In genomic region chr12:32106517-32107366, GRCh38 we compare ENCODE assay signal across 1 cellular context.
TF ChIP-seq lines count a peak whose summit lies in the region.

Gene BICD1 (plus strand): TSS chr12:32106847. CDS start chr12:32107332, 485 bp downstream.

TF ChIP-seq in HepG2, 621 proteins besides CTCF, POLR2A, EP300 and RAD21 (continued from another document and continues in another):
- 0 out of 2 replicates have a peak, but pooled peaks have one; percentile 35 for TF ChIP-seq ZHX2 (IDR thresholded peaks at IDR 0.05; ENCODE audit: low read depth)
- TF ChIP-seq ZHX2 (CRISPR knock-in tag; IDR thresholded peaks at IDR 0.05; ENCODE audit: borderline replicate concordance), result no peak; the same call in 1 of the 2 replicates
- TF ChIP-seq ZNF124 (CRISPR knock-in tag; IDR thresholded peaks at IDR 0.05), result 0 out of 2 replicates have a peak, but pooled peaks have one; percentile 39
- TF ChIP-seq MXD4 (CRISPR knock-in tag; IDR thresholded peaks at IDR 0.05), result peak; percentile 83
- no peak for TF ChIP-seq KIAA2018 (CRISPR knock-in tag; IDR thresholded peaks at IDR 0.05; ENCODE audit: borderline replicate concordance)
- no peak for TF ChIP-seq RBM22 (optimal IDR thresholded peaks at IDR 0.05; ENCODE audit: low read length)
- no peak for TF ChIP-seq ZNF317 (CRISPR knock-in tag; IDR thresholded peaks at IDR 0.05)
- TF ChIP-seq TRAFD1 (CRISPR knock-in tag; IDR thresholded peaks at IDR 0.05; ENCODE audit: borderline replicate concordance), result no peak
- peak; percentile 95 for TF ChIP-seq UBTF (CRISPR knock-in tag; IDR thresholded peaks at IDR 0.05)
- TF ChIP-seq MAZ (IDR thresholded peaks at IDR 0.05; ENCODE audit: borderline replicate concordance, low read depth, low read length), result peak; percentile 76; the same call in 1 of the 2 replicates
- TF ChIP-seq MAZ (CRISPR knock-in tag; IDR thresholded peaks at IDR 0.05; ENCODE audit: low read depth), result peak; percentile 85
- no peak for TF ChIP-seq ZNF326 (CRISPR knock-in tag; IDR thresholded peaks at IDR 0.05; ENCODE audit: borderline replicate concordance)
- no peak; the same call in 1 of the 2 replicates for TF ChIP-seq ZNF513 (CRISPR knock-in tag; conservative IDR thresholded peaks at IDR 0.05)
- peak; percentile 36; the same call in 1 of the 3 replicates for TF ChIP-seq MXI1 (IDR thresholded peaks at IDR 0.05; ENCODE audit: borderline replicate concordance, low read depth, low read length)
- no peak for TF ChIP-seq FOXK1 (CRISPR knock-in tag; IDR thresholded peaks at IDR 0.05; ENCODE audit: borderline replicate concordance, low read depth)
- no peak for TF ChIP-seq ZC3H4 (CRISPR knock-in tag; IDR thresholded peaks at IDR 0.05; ENCODE audit: borderline replicate concordance)
- no peak for TF ChIP-seq ZNF543 (CRISPR knock-in tag; IDR thresholded peaks at IDR 0.05)
- TF ChIP-seq ZUFSP (CRISPR knock-in tag; IDR thresholded peaks at IDR 0.05; ENCODE audit: borderline replicate concordance), result no peak
- TF ChIP-seq YEATS2 (CRISPR knock-in tag; IDR thresholded peaks at IDR 0.05; ENCODE audit: borderline replicate concordance), result no peak
- TF ChIP-seq ZNF709 (CRISPR knock-in tag; IDR thresholded peaks at IDR 0.05), result peak; percentile 42; the same call in 1 of the 2 replicates
- TF ChIP-seq HMGXB4 (CRISPR knock-in tag; IDR thresholded peaks at IDR 0.05; ENCODE audit: borderline replicate concordance in 1 of 2, low read depth in 1 of 2), result peak; percentile 78 to 88
